10 cellular contexts compared by ENCODE assay signal in the genomic region with DNA sequence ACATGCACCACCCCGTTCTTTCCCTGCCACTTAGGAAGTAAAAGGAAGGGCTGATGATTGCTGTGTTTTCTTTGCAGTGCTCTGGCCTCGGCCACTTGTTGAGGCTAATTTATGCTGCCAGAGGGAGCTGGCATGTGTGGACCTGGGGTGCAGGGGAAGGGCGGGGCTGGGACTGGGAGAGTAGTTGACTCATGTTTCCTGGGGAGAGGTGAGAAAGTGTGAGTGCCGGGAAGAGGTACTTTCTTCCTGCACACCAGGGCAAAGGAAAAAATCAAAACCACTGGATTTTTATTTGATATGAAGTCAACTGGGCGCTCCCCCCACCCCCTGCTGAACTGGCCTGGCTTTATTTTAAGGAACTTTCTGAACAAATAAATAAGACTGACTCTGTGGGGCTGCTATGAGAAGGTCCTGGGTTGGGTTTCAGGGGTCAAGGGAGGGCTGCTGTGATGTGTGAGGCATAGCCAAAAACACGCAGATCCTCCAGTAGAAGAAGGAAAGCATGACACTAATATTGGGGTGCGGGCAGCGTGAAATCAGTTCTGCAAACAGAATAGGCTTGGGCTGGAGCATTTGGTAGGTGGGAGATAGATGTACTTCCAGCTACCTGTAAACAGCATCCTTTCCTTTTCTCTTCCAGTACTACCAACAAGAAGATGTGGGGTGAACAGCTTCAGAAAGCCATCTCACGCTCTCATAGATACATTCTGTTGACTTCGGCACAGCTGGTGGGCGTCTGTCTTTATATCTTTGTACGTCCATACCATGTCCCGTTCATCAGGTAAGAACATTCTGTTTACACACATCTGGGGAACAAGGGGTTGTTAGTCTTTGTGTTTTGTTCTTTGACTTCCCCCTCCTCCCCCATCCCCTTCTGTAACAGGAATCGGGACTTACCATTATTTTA.
A peak's percentile ranks its signal among the peaks of the same experiment; 100 is the strongest.
DNase-seq lines count a peak whose midpoint lies in the region; ATAC-seq and TF ChIP-seq lines count a peak whose summit lies in the region.
"Had no signal": no experiment of that assay in that cellular context is flagged by ENCODE, and none has a peak within 500 bp of the region (broad histone marks: within the 10 kb centered on the region; RNA-seq: fewer than 3 reads in every experiment).

No MANE protein-coding gene starts in this region.

- H3K4me1 ChIP-seq in right atrium auricular region (peaks cover 0 to 14% of the 10 kb centered on the region in 2 donors), thyroid gland (peaks cover 13 to 37% of the 10 kb centered on the region in 2 donors)

- 62 to 67% methylated on average over 14 of the region's 14 CpGs for WGBS in thyroid gland, 2 donors

- H3K36me3 ChIP-seq in right atrium auricular region = peaks cover 59% of the 10 kb centered on the region
- peaks cover 0 to 11% of the 10 kb centered on the region in 2 donors for H3K36me3 ChIP-seq in thyroid gland

- DNase-seq in activated CD4-positive, alpha-beta T cell treated with anti-CD3 and anti-CD28 coated beads for 48 hours = peak; percentile 20
- no peak for DNase-seq in activated CD4-positive, alpha-beta T cell treated with anti-CD3 and anti-CD28 coated beads, Interleukin-2, amount 50 U/mL, for 4 hours
- DNase-seq in right atrium auricular region (ENCODE audit: low spot score) = no peak
- peak; percentile 98 for DNase-seq in thyroid gland
- no peak for DNase-seq in D341Med (ENCODE audit: low spot score)
- DNase-seq in GM13977 (ENCODE audit: low spot score) = no peak

- H3K9me3 ChIP-seq in right atrium auricular region (no peaks in the 10 kb centered on the region), thyroid gland (no peaks in the 10 kb centered on the region)
- H3K9me3 ChIP-seq: BLaER1, neutrophil had no signal

- ATAC-seq in HG03469 (IDR thresholded peaks at IDR 0.05; ENCODE audit: unreplicated experiment) = no peak

- H3K27ac ChIP-seq in right atrium auricular region = peak overlapping the region; percentile 33 to 35
- peak overlapping the region; percentile 65 to 81 (median 74) for H3K27ac ChIP-seq in thyroid gland
- H3K27ac ChIP-seq: BLaER1, neutrophil had no signal

- intact Hi-C loops in thyroid gland (cut with DNase I) = no loop called here

- peak overlapping the region; percentile 9; the same call in 1 of the 2 replicates for H3K4me3 ChIP-seq in WI38 (ENCODE audit: low read depth, low read length)
- H3K4me3 ChIP-seq in right atrium auricular region = no peak overlapping the region
- H3K4me3 ChIP-seq in thyroid gland (replicated peaks in 1 of 3) = no peak overlapping the region
- H3K4me3 ChIP-seq: BLaER1 had no signal

- peak in 1 of 2 donors; percentile 1 for TF ChIP-seq POLR2A in thyroid gland (IDR thresholded peaks at IDR 0.05)

- TF ChIP-seq CTCF in WI38 (IDR thresholded peaks at IDR 0.05; ENCODE audit: low read depth, low read length) = no peak
- no peak for TF ChIP-seq CTCF in right atrium auricular region (IDR thresholded peaks at IDR 0.05)
- no peak for TF ChIP-seq CTCF in thyroid gland (IDR thresholded peaks at IDR 0.05)
- TF ChIP-seq CTCF in GM13977 (IDR thresholded peaks at IDR 0.05; ENCODE audit: extremely low read depth, insufficient read depth, missing control alignments) = no peak

- in situ Hi-C loops in GM13977 (cut with MboI; ENCODE audit: low pct_unique_long_range_greater_than_20kb, low sequenced_read_pairs, unreplicated experiment) = no loop called here

- no peaks in the 10 kb centered on the region for H3K27me3 ChIP-seq in right atrium auricular region
- no peaks in the 10 kb centered on the region for H3K27me3 ChIP-seq in thyroid gland
- H3K27me3 ChIP-seq: BLaER1, neutrophil had no signal

Comparison
In these comparisons a context has a peak if more than half of its experiments do, and no peak if none do; other contexts are left out.
1. DNase-seq: peak in activated CD4-positive, alpha-beta T cell treated with anti-CD3 and anti-CD28 coated beads for 48 hours (single experiment) and thyroid gland (2 of 2); none in activated CD4-positive, alpha-beta T cell treated with anti-CD3 and anti-CD28 coated beads, Interleukin-2, amount 50 U/mL, for 4 hours (0 of 2), right atrium auricular region (single experiment), D341Med (single experiment) and GM13977 (single experiment).